Comparison of ENCODE assay signal across 15 cellular contexts in genomic region chr5:81209386-81209785, GRCh38. TPM values are rescaled to one million over a fixed set of nuclear protein-coding genes. Genes with fewer than 3 reads are reported as not detected.
A peak's percentile ranks its signal among the peaks of the same experiment; 100 is the strongest.
DNase-seq lines count a peak whose midpoint lies in the region; ATAC-seq and TF ChIP-seq lines count a peak whose summit lies in the region.
"Had no signal": no experiment of that assay in that cellular context is flagged by ENCODE, and none has a peak within 500 bp of the region (broad histone marks: within the 10 kb centered on the region; RNA-seq: fewer than 3 reads in every experiment).

No MANE protein-coding gene starts in this region.

- H3K27ac Mint-ChIP-seq in GM23338 = peak overlapping the region; percentile 17; the same call in 1 of the 2 replicates
- H3K27ac Mint-ChIP-seq in progenitor cell of endocrine pancreas = peak overlapping the region; percentile 53
- H3K27ac Mint-ChIP-seq in mesothelial cell of epicardium = no peak overlapping the region

- H3K36me3 ChIP-seq in GM23338 (ENCODE audit: insufficient read depth) = no peaks in the 10 kb centered on the region
- H3K36me3 ChIP-seq: BE2C had no signal

- H3K4me3 Mint-ChIP-seq in GM23338 = no peak overlapping the region
- H3K4me3 Mint-ChIP-seq in progenitor cell of endocrine pancreas (ENCODE audit: low read depth) = no peak overlapping the region
- H3K4me3 Mint-ChIP-seq in mesothelial cell of epicardium = no peak overlapping the region
- H3K4me3 Mint-ChIP-seq: CD8-positive, alpha-beta memory T cell had no signal

- no peaks in the 10 kb centered on the region for H3K79me2 ChIP-seq in GM23338 (replicated peaks; ENCODE audit: insufficient read depth)

- H3K4me1 ChIP-seq in GM23338 (ENCODE audit: insufficient read depth) = no peaks in the 10 kb centered on the region
- H3K4me1 ChIP-seq: A549, BE2C, Caco-2 had no signal

- no peak overlapping the region for H2AFZ ChIP-seq in GM23338

- H3K27me3 Mint-ChIP-seq in GM23338 (ENCODE audit: insufficient read depth, low read depth, poor library complexity) = peaks cover 2% of the 10 kb centered on the region
- H3K27me3 Mint-ChIP-seq in progenitor cell of endocrine pancreas = no peaks in the 10 kb centered on the region
- no peaks in the 10 kb centered on the region for H3K27me3 Mint-ChIP-seq in mesothelial cell of epicardium (ENCODE audit: low read depth)
- H3K27me3 Mint-ChIP-seq: CD8-positive, alpha-beta memory T cell had no signal

- H3K9me2 ChIP-seq in GM23338 (ENCODE audit: insufficient read depth) = no peaks in the 10 kb centered on the region

- H3K4me1 Mint-ChIP-seq in GM23338 (no peaks in the 10 kb centered on the region), progenitor cell of endocrine pancreas (ENCODE audit: low read depth) (peaks cover 18% of the 10 kb centered on the region), mesothelial cell of epicardium (peaks cover 3% of the 10 kb centered on the region)

- peaks cover 4% of the 10 kb centered on the region for H4K20me1 ChIP-seq in GM23338 (replicated peaks; ENCODE audit: insufficient read depth)

- H3K9me3 Mint-ChIP-seq in GM23338 (no peaks in the 10 kb centered on the region), progenitor cell of endocrine pancreas (ENCODE audit: low read depth) (no peaks in the 10 kb centered on the region), mesothelial cell of epicardium (no peaks in the 10 kb centered on the region)
- H3K9me3 Mint-ChIP-seq: CD8-positive, alpha-beta memory T cell had no signal

- H3K4me3 ChIP-seq in GM23338 (no peak overlapping the region), coronary artery (no peak overlapping the region)
- H3K4me3 ChIP-seq: A549 had no signal

- no peak for ATAC-seq in GM23338
- ATAC-seq: A549, HCT116 had no signal

- no peaks in the 10 kb centered on the region for H3K27me3 ChIP-seq in GM23338 (ENCODE audit: insufficient read depth)
- H3K27me3 ChIP-seq: BE2C had no signal

- TF ChIP-seq CTCF in GM23338 (conservative IDR thresholded peaks at IDR 0.05; ENCODE audit: low read depth in 2 of 2) (no peak), progenitor cell of endocrine pancreas (IDR thresholded peaks at IDR 0.05; ENCODE audit: unreplicated experiment) (no peak), coronary artery (IDR thresholded peaks at IDR 0.05) (no peak), mesothelial cell of epicardium (IDR thresholded peaks at IDR 0.05; ENCODE audit: unreplicated experiment) (no peak)

- no peaks in the 10 kb centered on the region for H3K36me3 Mint-ChIP-seq in GM23338 (ENCODE audit: low read depth)
- no peaks in the 10 kb centered on the region for H3K36me3 Mint-ChIP-seq in progenitor cell of endocrine pancreas (ENCODE audit: insufficient read depth)
- H3K36me3 Mint-ChIP-seq in mesothelial cell of epicardium = peaks cover 2% of the 10 kb centered on the region

- no peaks in the 10 kb centered on the region for H3F3A ChIP-seq in GM23338 (replicated peaks; ENCODE audit: low read depth)

- DNase-seq in GM23338 (ENCODE audit: low spot score) (no peak), NCI-H69 (lab: John Stamatoyannopoulos, UW) (peak; percentile 38), medulla oblongata (ENCODE audit: extremely low spot score) (peak; percentile 61), progenitor cell of endocrine pancreas (ENCODE audit: low spot score, unreplicated experiment) (no peak), coronary artery (ENCODE audit: low spot score) (no peak), mesothelial cell of epicardium (ENCODE audit: low spot score in 2 of 2, unreplicated experiment in 2 of 2) (no peak), RPMI8226 (no peak)
- DNase-seq: BE2C; Caco-2; CD8-positive, alpha-beta memory T cell; DMS53; GF-D8 had no signal

- H3K27ac ChIP-seq in GM23338 (ENCODE audit: low read depth) = no peak overlapping the region
- H3K27ac ChIP-seq in coronary artery = no peak overlapping the region
- H3K27ac ChIP-seq: A549, C4-2B had no signal

- H3K4me2 ChIP-seq in GM23338 = no peak overlapping the region
- H3K4me2 ChIP-seq: A549 had no signal

TF ChIP-seq in GM23338, 12 proteins besides CTCF, POLR2A, EP300 and RAD21 (continues in another document):
- no peak for TF ChIP-seq JUNB (IDR thresholded peaks at IDR 0.05; ENCODE audit: unreplicated experiment)
- no peak for TF ChIP-seq EZH2 (IDR thresholded peaks at IDR 0.05; ENCODE audit: low read depth, unreplicated experiment)
- no peak for TF ChIP-seq CREB1 (CRISPR knock-in tag; IDR thresholded peaks at IDR 0.05; ENCODE audit: low read depth)
- TF ChIP-seq EZH2phosphoT487 (IDR thresholded peaks at IDR 0.05; ENCODE audit: unreplicated experiment) = no peak
- TF ChIP-seq REST (IDR thresholded peaks at IDR 0.05; ENCODE audit: unreplicated experiment) = no peak

RNA-seq across cellular contexts. Expression of gene CKMT2, which starts 23.7 kb away (rescaled TPM):
- total RNA-seq in GM23338 (2014; rRNA removed; shearing (Covaris generic)) = 3.4 and 8.2 TPM in 2 replicates
- polyA plus RNA-seq in GM23338 (2016; fragmentation: Nextera tagmentation; extraction: Ambion mirVana) = 2.1 and 2.9 TPM in 2 replicates
- 1.7 and 3.7 TPM in 2 replicates for total RNA-seq in progenitor cell of endocrine pancreas
- total RNA-seq in mesothelial cell of epicardium = 2.3 to 2.6 TPM (median 2.6 TPM) in 3 replicates
- total RNA-seq: Caco-2; CD8-positive, alpha-beta memory T cell had no signal
- polyA plus RNA-seq: A549; CD8-positive, alpha-beta memory T cell had no signal

Comparison
In these comparisons a context has a peak if more than half of its experiments do, and no peak if none do; other contexts are left out.
1. DNase-seq: peak in NCI-H69 (single experiment) and medulla oblongata (single experiment); none in GM23338 (single experiment), progenitor cell of endocrine pancreas (single experiment), coronary artery (single experiment), mesothelial cell of epicardium (0 of 2) and RPMI8226 (single experiment).